Comparison of ENCODE assay signal across 11 cellular contexts in genomic region chr13:46665243-46665629, GRCh38.
DNase-seq lines count a peak whose midpoint lies in the region; ATAC-seq, FAIRE-seq and TF ChIP-seq lines count a peak whose summit lies in the region.
"Had no signal": no experiment of that assay in that cellular context is flagged by ENCODE, and none has a peak within 500 bp of the region (broad histone marks: within the 10 kb centered on the region; RNA-seq: fewer than 3 reads in every experiment).

No MANE protein-coding gene starts in this region.

- H3K27me3 Mint-ChIP-seq in astrocyte (ENCODE audit: low read depth, unreplicated experiment) (no peaks in the 10 kb centered on the region), naive B cell (no peaks in the 10 kb centered on the region)

- H3K36me3 ChIP-seq in A673 (ENCODE audit: insufficient read depth, low read length, poor library complexity, severe bottlenecking) (no peaks in the 10 kb centered on the region), HEK293 (ENCODE audit: control insufficient read depth in 2 of 2, insufficient read depth in 1 of 2, low read length in 2 of 2) (peaks cover 0 to 2% of the 10 kb centered on the region in 2 experiments; a peak in 1 of 3 replicates), astrocyte (ENCODE audit: insufficient read depth, low read length) (no peaks in the 10 kb centered on the region)
- H3K36me3 ChIP-seq: pancreas had no signal

- peaks cover 10% of the 10 kb centered on the region for H3K36me3 Mint-ChIP-seq in astrocyte (ENCODE audit: low read depth, unreplicated experiment)
- peaks cover 0 to 11% of the 10 kb centered on the region in 2 donors for H3K36me3 Mint-ChIP-seq in naive B cell

- H3K9me3 ChIP-seq in A673 (ENCODE audit: low read depth, low read length, poor library complexity, severe bottlenecking): no peaks in the 10 kb centered on the region
- no peaks in the 10 kb centered on the region for H3K9me3 ChIP-seq in HEK293 (ENCODE audit: control insufficient read depth, insufficient read depth, low read depth, low read length)
- H3K9me3 ChIP-seq in astrocyte (ENCODE audit: insufficient read depth, low read depth, low read length): no peaks in the 10 kb centered on the region
- H3K9me3 ChIP-seq: pancreas had no signal

- no peak overlapping the region for H3K4me2 ChIP-seq in astrocyte (ENCODE audit: low read length)

- CTCF ChIA-PET in A673 (lab: Charles Lee): no interaction called here
- CTCF ChIA-PET in HEK293 (lab: Yijun Ruan, JAX): no interaction called here

- no peak for ATAC-seq in naive B cell (ENCODE audit: low read depth in 2 of 2)
- no peak for ATAC-seq in GM18861 (IDR thresholded peaks at IDR 0.05; ENCODE audit: unreplicated experiment)
- ATAC-seq in Right ventricle myocardium inferior: no peak

- POLR2A ChIA-PET in A673 (lab: Charles Lee; ENCODE audit: low non-redundant PET): no interaction called here
- POLR2A ChIA-PET in HEK293 (lab: Yijun Ruan, JAX): no interaction called here

- H3K27me3 ChIP-seq in A673 (replicated peaks; ENCODE audit: insufficient read depth, low read depth, low read length, poor library complexity) (no peaks in the 10 kb centered on the region), astrocyte (ENCODE audit: insufficient read depth, low read length) (no peaks in the 10 kb centered on the region)
- H3K27me3 ChIP-seq: pancreas had no signal

- H3K27ac ChIP-seq in A673 (ENCODE audit: low read depth, low read length, poor library complexity, severe bottlenecking) (peak overlapping the region; percentile 93), HEK293 (ENCODE audit: extremely low read depth, low read depth, low read length) (peak overlapping the region; percentile 66), astrocyte (ENCODE audit: low read depth, low read length) (no peak overlapping the region)

- H3K9me3 Mint-ChIP-seq in astrocyte (ENCODE audit: unreplicated experiment) (no peaks in the 10 kb centered on the region), naive B cell (peaks cover 0 to 3% (median 0%) of the 10 kb centered on the region in 7 donors)

- H3K9ac ChIP-seq in astrocyte (ENCODE audit: low read length): no peak overlapping the region

- intact Hi-C loops in A673 (cut with micrococcal nuclease; ENCODE audit: unreplicated experiment) (no loop called here), Right ventricle myocardium inferior (cut with DNase I) (no loop called here)

- peaks cover 15% of the 10 kb centered on the region for H4K20me1 ChIP-seq in astrocyte (ENCODE audit: insufficient read depth, low read length)

- TF ChIP-seq CTCF in A673 (conservative IDR thresholded peaks at IDR 0.05; ENCODE audit: low read depth, low read length) (no peak), HEK293 (tag by site-specific recombination; IDR thresholded peaks at IDR 0.05) (no peak), astrocyte (IDR thresholded peaks at IDR 0.05; ENCODE audit: insufficient read depth, low read depth, low read length) (no peak)

- H3K4me3 Mint-ChIP-seq in astrocyte (ENCODE audit: unreplicated experiment) (no peak overlapping the region), naive B cell (peak overlapping the region in 3 of 8 donors; percentile 12 to 24 (median 20))

- BruUV-seq in A673 (replicated peaks; lab: Mats Ljungman, UMichigan): no TSS peak

- H3K4me3 ChIP-seq in A673 (ENCODE audit: low read depth, low read length, poor library complexity, severe bottlenecking): peak overlapping the region; percentile 2
- no peak overlapping the region for H3K4me3 ChIP-seq in HEK293 (ENCODE audit: low read depth, low read length)
- H3K4me3 ChIP-seq in astrocyte (ENCODE audit: insufficient read depth, low read depth, low read length): no peak overlapping the region
- H3K4me3 ChIP-seq: pancreas had no signal

- DNase-seq in A673 (ENCODE audit: low spot score) (no peak), astrocyte (ENCODE audit: low read depth) (no peak), naive B cell (no peak), MV-4-11 (lab: John Stamatoyannopoulos, UW) (no peak), DMS 273 (lab: John Stamatoyannopoulos, UW; ENCODE audit: unreplicated experiment) (no peak), Right ventricle myocardium inferior (ENCODE audit: missing footprints) (no peak)
- DNase-seq: NCI-H2029, pancreas had no signal

- H3K4me1 Mint-ChIP-seq in astrocyte (ENCODE audit: low read depth, unreplicated experiment) (peaks cover 40% of the 10 kb centered on the region), naive B cell (peaks cover 55 to 80% (median 74%) of the 10 kb centered on the region in 3 donors)

- H2AFZ ChIP-seq in astrocyte (ENCODE audit: low read depth, low read length): no peak overlapping the region

- no peak for FAIRE-seq in astrocyte (lab: Jason Lieb, UNC)
- FAIRE-seq: colon had no signal

- peaks cover 92% of the 10 kb centered on the region for H3K4me1 ChIP-seq in A673 (ENCODE audit: insufficient read depth, low read length, poor library complexity, severe bottlenecking)
- H3K4me1 ChIP-seq in HEK293 (ENCODE audit: control insufficient read depth, insufficient read depth, low read length): peaks cover 11% of the 10 kb centered on the region
- H3K4me1 ChIP-seq in astrocyte (ENCODE audit: insufficient read depth, low read length): peaks cover 6% of the 10 kb centered on the region

- peaks cover 25% of the 10 kb centered on the region for H3K79me2 ChIP-seq in astrocyte (ENCODE audit: insufficient read depth, low read length)

- H3K27ac Mint-ChIP-seq in astrocyte (ENCODE audit: unreplicated experiment): peak overlapping the region; percentile 0
- peak overlapping the region in 5 of 6 donors; percentile 69 to 97 (median 93) for H3K27ac Mint-ChIP-seq in naive B cell

TF ChIP-seq in HEK293, 187 proteins besides CTCF, POLR2A, EP300 and RAD21:
- TF ChIP-seq ZNF398 (tag by site-specific recombination; IDR thresholded peaks at IDR 0.05) (no peak), ZNF580 (tag by site-specific recombination; IDR thresholded peaks at IDR 0.05) (no peak), ZNF433 (tag by site-specific recombination; IDR thresholded peaks at IDR 0.05; ENCODE audit: low read depth) (no peak), ZSCAN4 (tag by site-specific recombination; IDR thresholded peaks at IDR 0.05) (no peak), MYNN (tag by site-specific recombination; IDR thresholded peaks at IDR 0.05; ENCODE audit: borderline replicate concordance) (no peak), ZNF626 (tag by site-specific recombination; IDR thresholded peaks at IDR 0.05) (no peak), YY2 (tag by site-specific recombination; IDR thresholded peaks at IDR 0.05) (no peak), PRDM10 (tag by site-specific recombination; IDR thresholded peaks at IDR 0.05) (no peak)
